ENCODE assay signal across 1 cellular context in genomic region chr6:151402228-151402627, GRCh38.
TF ChIP-seq lines count a peak whose summit lies in the region.

No MANE protein-coding gene starts in this region.

TF ChIP-seq in K562, 482 proteins besides CTCF, POLR2A, EP300 and RAD21:
- TF ChIP-seq ZNF41 (CRISPR knock-in tag; conservative IDR thresholded peaks at IDR 0.05) = no peak
- TF ChIP-seq ZNF780A (CRISPR knock-in tag; IDR thresholded peaks at IDR 0.05) = no peak
- TF ChIP-seq RBM25 (IDR thresholded peaks at IDR 0.05; ENCODE audit: low read depth, low read length, severe bottlenecking) = peak; percentile 29
TF ChIP-seq in K562: peak in this region for 1.
